ENCODE assay signal across 11 cellular contexts in the genomic region with DNA sequence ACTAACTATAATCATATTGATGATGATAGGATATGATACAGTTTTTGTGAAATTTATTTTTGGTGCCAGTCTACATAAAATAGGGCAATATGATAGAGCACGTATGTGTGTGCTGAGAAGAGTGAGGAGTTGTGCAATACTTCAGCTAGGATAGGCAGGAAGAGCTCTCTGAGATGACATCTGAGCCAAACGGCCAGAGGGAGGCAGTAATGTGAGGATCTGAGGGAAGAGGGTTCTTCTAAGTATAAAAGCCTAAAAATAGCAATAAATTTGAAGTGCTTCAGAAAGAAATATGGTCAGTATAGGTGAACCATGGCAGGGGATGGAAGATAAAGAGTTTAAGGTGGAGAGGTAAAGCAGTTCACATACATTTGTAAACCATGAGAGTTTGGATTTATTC.
A peak's percentile ranks its signal among the peaks of the same experiment; 100 is the strongest.
DNase-seq lines count a peak whose midpoint lies in the region; ATAC-seq and TF ChIP-seq lines count a peak whose summit lies in the region.
"Had no signal": no experiment of that assay in that cellular context is flagged by ENCODE, and none has a peak within 500 bp of the region (broad histone marks: within the 10 kb centered on the region; RNA-seq: fewer than 3 reads in every experiment).

No MANE protein-coding gene starts in this region.

- H3K27me3 Mint-ChIP-seq in WTC11 (ENCODE audit: low read depth), result no peaks in the 10 kb centered on the region
- H3K27me3 Mint-ChIP-seq: naive thymus-derived CD8-positive, alpha-beta T cell had no signal

- H3K9me3 Mint-ChIP-seq in WTC11, result no peaks in the 10 kb centered on the region
- H3K9me3 Mint-ChIP-seq: naive thymus-derived CD8-positive, alpha-beta T cell had no signal

- no peak overlapping the region for H3K4me3 Mint-ChIP-seq in WTC11
- H3K4me3 Mint-ChIP-seq: naive thymus-derived CD8-positive, alpha-beta T cell had no signal

- no peaks in the 10 kb centered on the region for H3K4me1 Mint-ChIP-seq in WTC11

- TF ChIP-seq EP300 in Ishikawa (IDR thresholded peaks at IDR 0.05; ENCODE audit: borderline replicate concordance), result no peak

- POLR2A ChIA-PET in WTC11 (lab: Charles Lee), result no interaction called here

- ATAC-seq in WTC11 (peak; percentile 77), GM21786 (IDR thresholded peaks at IDR 0.05; ENCODE audit: unreplicated experiment) (no peak)
- ATAC-seq: naive thymus-derived CD8-positive, alpha-beta T cell had no signal

- H3K27ac Mint-ChIP-seq in WTC11, result no peak overlapping the region

- DNase-seq in WTC11 (ENCODE audit: low spot score) (peak; percentile 26), left kidney (ENCODE audit: low read depth, low spot score) (peak; percentile 4), activated gamma-delta T cell (lab: John Stamatoyannopoulos, UW) (no peak), putamen (ENCODE audit: low spot score) (no peak)
- DNase-seq: activated CD8-positive, alpha-beta memory T cell treated with anti-CD3 and anti-CD28 coated beads, Interleukin-2, amount 50 U/mL, for 4 hours; Calu3; MG63; naive thymus-derived CD8-positive, alpha-beta T cell had no signal

- CTCF ChIA-PET in WTC11 (lab: Charles Lee), result interaction anchor here (0.6 to 1.8 kb wide), 15 partner anchors 9 to 697 kb away, joined by 3 to 12 read pairs (median 4); a partner anchor contains a TSS

- TF ChIP-seq CTCF in GM12874 (IDR thresholded peaks at IDR 0.05; ENCODE audit: insufficient read depth, low read depth, low read length), result peak; percentile 1; the same call in 1 of the 2 replicates
- no peak for TF ChIP-seq CTCF in WTC11 (IDR thresholded peaks at IDR 0.05)

- no peaks in the 10 kb centered on the region for H3K36me3 Mint-ChIP-seq in WTC11

- TF ChIP-seq RAD21 in Ishikawa (IDR thresholded peaks at IDR 0.05; ENCODE audit: low read depth), result 0 out of 2 replicates have a peak, but pooled peaks have one; percentile 7

TF ChIP-seq in Ishikawa, 13 proteins besides CTCF, POLR2A, EP300 and RAD21:
- TF ChIP-seq ZBTB7A (IDR thresholded peaks at IDR 0.05; ENCODE audit: low read depth) (no peak), CEBPB (IDR thresholded peaks at IDR 0.05) (peak; percentile 92)
- TF ChIP-seq, protein P1, sequence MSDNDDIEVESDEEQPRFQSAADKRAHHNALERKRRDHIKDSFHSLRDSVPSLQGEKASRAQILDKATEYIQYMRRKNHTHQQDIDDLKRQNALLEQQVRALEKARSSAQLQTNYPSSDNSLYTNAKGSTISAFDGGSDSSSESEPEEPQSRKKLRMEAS (IDR thresholded peaks at IDR 0.05), result no peak

TF ChIP-seq in WTC11, 78 proteins besides CTCF, POLR2A, EP300 and RAD21:
- TF ChIP-seq HMGA2 (CRISPR knock-in tag; IDR thresholded peaks at IDR 0.05), result no peak
TF ChIP-seq in WTC11: peak in this region for 0.

Comparison
In these comparisons a context has a peak if more than half of its experiments do, and no peak if none do; other contexts are left out.
1. DNase-seq: peak in WTC11 (single experiment) and left kidney (single experiment); none in activated gamma-delta T cell (single experiment) and putamen (single experiment).